ENCODE assay signal across 23 cellular contexts in the genomic region with DNA sequence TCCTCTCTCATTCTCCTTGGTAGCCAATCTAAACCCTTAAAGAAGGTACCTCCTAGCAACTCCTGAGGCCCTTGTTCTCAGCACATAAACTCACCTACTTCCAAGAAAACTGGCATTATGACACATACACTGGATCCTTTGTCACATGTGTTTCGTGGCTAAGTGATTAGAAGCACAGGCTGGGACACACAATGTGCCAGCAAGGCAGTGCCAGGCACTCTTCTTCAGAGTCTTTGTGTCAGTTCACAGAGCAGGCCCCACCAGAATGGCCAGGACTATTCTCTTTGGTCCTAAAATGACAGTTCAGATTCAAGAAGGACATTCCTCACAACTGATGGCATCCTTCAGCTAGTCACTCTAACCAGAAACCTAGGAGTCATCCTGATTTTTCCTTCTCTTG. TPM values are rescaled to one million over a fixed set of nuclear protein-coding genes. Genes with fewer than 3 reads are reported as not detected.
DNase-seq lines count a peak whose midpoint lies in the region; ATAC-seq and TF ChIP-seq lines count a peak whose summit lies in the region.
"Had no signal": no experiment of that assay in that cellular context is flagged by ENCODE, and none has a peak within 500 bp of the region (broad histone marks: within the 10 kb centered on the region; RNA-seq: fewer than 3 reads in every experiment).

No MANE protein-coding gene starts in this region.

- H3K27ac ChIP-seq in caudate nucleus (ENCODE audit: low read depth, low read length) (peak overlapping the region; percentile 38), substantia nigra (ENCODE audit: low read depth, low read length, poor library complexity, severe bottlenecking) (peak overlapping the region; percentile 54)
- H3K27ac ChIP-seq: BLaER1 treated with 17β-estradiol and CSF1 and Interleukin-3, amounts not matched to agents 10 nM and 100 nM had no signal

- H3K27ac Mint-ChIP-seq in activated naive CD8-positive, alpha-beta T cell treated with anti-CD3 and anti-CD28 coated beads, Interleukin-2, amount 50 U/mL, for 24 hours = no peak overlapping the region
- no peak overlapping the region for H3K27ac Mint-ChIP-seq in activated naive CD8-positive, alpha-beta T cell treated with anti-CD3 and anti-CD28 coated beads for 36 hours
- H3K27ac Mint-ChIP-seq: HFFc6, IgD-negative memory B cell had no signal

- H3K4me3 Mint-ChIP-seq in activated naive CD8-positive, alpha-beta T cell treated with anti-CD3 and anti-CD28 coated beads, Interleukin-2, amount 50 U/mL, for 24 hours = no peak overlapping the region
- H3K4me3 Mint-ChIP-seq in activated naive CD8-positive, alpha-beta T cell treated with anti-CD3 and anti-CD28 coated beads for 36 hours = no peak overlapping the region
- H3K4me3 Mint-ChIP-seq: CD8-positive, alpha-beta memory T cell; HFFc6; IgD-negative memory B cell had no signal

- H3K36me3 Mint-ChIP-seq in activated naive CD8-positive, alpha-beta T cell treated with anti-CD3 and anti-CD28 coated beads, Interleukin-2, amount 50 U/mL, for 24 hours (ENCODE audit: low read depth) = peaks cover 42% of the 10 kb centered on the region
- H3K36me3 Mint-ChIP-seq in activated naive CD8-positive, alpha-beta T cell treated with anti-CD3 and anti-CD28 coated beads for 36 hours = peaks cover 12% of the 10 kb centered on the region
- H3K36me3 Mint-ChIP-seq: IgD-negative memory B cell had no signal

- DNase-seq in activated naive CD8-positive, alpha-beta T cell treated with anti-CD3 and anti-CD28 coated beads, Interleukin-2, amount 50 U/mL, for 24 hours = no peak
- DNase-seq in activated naive CD8-positive, alpha-beta T cell treated with anti-CD3 and anti-CD28 coated beads for 36 hours = no peak
- DNase-seq in caudate nucleus (lab: John Stamatoyannopoulos, UW) (peak in 13 of 61 donors; percentile 4 to 22 (median 8)), medulla oblongata (ENCODE audit: extremely low spot score) (peak; percentile 68), substantia nigra (lab: John Stamatoyannopoulos, UW) (peak in 28 of 49 donors; percentile 1 to 64 (median 16))
- DNase-seq: CD8-positive, alpha-beta memory T cell; DMS53; EL; H7; HFFc6; Kasumi-1; MG63; NCI-H1048; NCI-H1436; NCI-H1930; NCI-H345; NCI-H524 treated with DMSO at 0.1 percent for 48 hours; SHP77 treated with DMSO at 0.1 percent for 48 hours had no signal

- ATAC-seq in activated naive CD8-positive, alpha-beta T cell treated with anti-CD3 and anti-CD28 coated beads, Interleukin-2, amount 50 U/mL, for 24 hours = peak; percentile 15
- ATAC-seq in HG03108 (IDR thresholded peaks at IDR 0.05; ENCODE audit: unreplicated experiment) = no peak
- no peak for ATAC-seq in HG02870 (IDR thresholded peaks at IDR 0.05; ENCODE audit: unreplicated experiment)
- ATAC-seq in SK-N-SH treated with all-trans-retinoic acid at 6 μM for 48 hours = no peak

- H3K27me3 Mint-ChIP-seq in activated naive CD8-positive, alpha-beta T cell treated with anti-CD3 and anti-CD28 coated beads, Interleukin-2, amount 50 U/mL, for 24 hours = no peaks in the 10 kb centered on the region
- no peaks in the 10 kb centered on the region for H3K27me3 Mint-ChIP-seq in activated naive CD8-positive, alpha-beta T cell treated with anti-CD3 and anti-CD28 coated beads for 36 hours
- H3K27me3 Mint-ChIP-seq: CD8-positive, alpha-beta memory T cell; IgD-negative memory B cell had no signal

- H3K9me3 Mint-ChIP-seq in activated naive CD8-positive, alpha-beta T cell treated with anti-CD3 and anti-CD28 coated beads, Interleukin-2, amount 50 U/mL, for 24 hours = no peaks in the 10 kb centered on the region
- no peaks in the 10 kb centered on the region for H3K9me3 Mint-ChIP-seq in activated naive CD8-positive, alpha-beta T cell treated with anti-CD3 and anti-CD28 coated beads for 36 hours
- H3K9me3 Mint-ChIP-seq: CD8-positive, alpha-beta memory T cell; HFFc6; IgD-negative memory B cell had no signal

- H3K4me1 Mint-ChIP-seq in activated naive CD8-positive, alpha-beta T cell treated with anti-CD3 and anti-CD28 coated beads, Interleukin-2, amount 50 U/mL, for 24 hours = no peaks in the 10 kb centered on the region
- no peaks in the 10 kb centered on the region for H3K4me1 Mint-ChIP-seq in activated naive CD8-positive, alpha-beta T cell treated with anti-CD3 and anti-CD28 coated beads for 36 hours
- H3K4me1 Mint-ChIP-seq: CD8-positive, alpha-beta memory T cell; IgD-negative memory B cell had no signal

TF ChIP-seq in SK-N-SH treated with all-trans-retinoic acid at 6 μM for 48 hours, 23 proteins besides CTCF, POLR2A, EP300 and RAD21:
- TF ChIP-seq, protein P1, sequence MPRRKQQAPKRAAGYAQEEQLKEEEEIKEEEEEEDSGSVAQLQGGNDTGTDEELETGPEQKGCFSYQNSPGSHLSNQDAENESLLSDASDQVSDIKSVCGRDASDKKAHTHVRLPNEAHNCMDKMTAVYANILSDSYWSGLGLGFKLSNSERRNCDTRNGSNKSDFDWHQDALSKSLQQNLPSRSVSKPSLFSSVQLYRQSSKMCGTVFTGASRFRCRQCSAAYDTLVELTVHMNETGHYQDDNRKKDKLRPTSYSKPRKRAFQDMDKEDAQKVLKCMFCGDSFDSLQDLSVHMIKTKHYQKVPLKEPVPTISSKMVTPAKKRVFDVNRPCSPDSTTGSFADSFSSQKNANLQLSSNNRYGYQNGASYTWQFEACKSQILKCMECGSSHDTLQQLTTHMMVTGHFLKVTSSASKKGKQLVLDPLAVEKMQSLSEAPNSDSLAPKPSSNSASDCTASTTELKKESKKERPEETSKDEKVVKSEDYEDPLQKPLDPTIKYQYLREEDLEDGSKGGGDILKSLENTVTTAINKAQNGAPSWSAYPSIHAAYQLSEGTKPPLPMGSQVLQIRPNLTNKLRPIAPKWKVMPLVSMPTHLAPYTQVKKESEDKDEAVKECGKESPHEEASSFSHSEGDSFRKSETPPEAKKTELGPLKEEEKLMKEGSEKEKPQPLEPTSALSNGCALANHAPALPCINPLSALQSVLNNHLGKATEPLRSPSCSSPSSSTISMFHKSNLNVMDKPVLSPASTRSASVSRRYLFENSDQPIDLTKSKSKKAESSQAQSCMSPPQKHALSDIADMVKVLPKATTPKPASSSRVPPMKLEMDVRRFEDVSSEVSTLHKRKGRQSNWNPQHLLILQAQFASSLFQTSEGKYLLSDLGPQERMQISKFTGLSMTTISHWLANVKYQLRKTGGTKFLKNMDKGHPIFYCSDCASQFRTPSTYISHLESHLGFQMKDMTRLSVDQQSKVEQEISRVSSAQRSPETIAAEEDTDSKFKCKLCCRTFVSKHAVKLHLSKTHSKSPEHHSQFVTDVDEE (CRISPR knock-in tag; IDR thresholded peaks at IDR 0.05) = no peak
- TF ChIP-seq, protein P2, sequence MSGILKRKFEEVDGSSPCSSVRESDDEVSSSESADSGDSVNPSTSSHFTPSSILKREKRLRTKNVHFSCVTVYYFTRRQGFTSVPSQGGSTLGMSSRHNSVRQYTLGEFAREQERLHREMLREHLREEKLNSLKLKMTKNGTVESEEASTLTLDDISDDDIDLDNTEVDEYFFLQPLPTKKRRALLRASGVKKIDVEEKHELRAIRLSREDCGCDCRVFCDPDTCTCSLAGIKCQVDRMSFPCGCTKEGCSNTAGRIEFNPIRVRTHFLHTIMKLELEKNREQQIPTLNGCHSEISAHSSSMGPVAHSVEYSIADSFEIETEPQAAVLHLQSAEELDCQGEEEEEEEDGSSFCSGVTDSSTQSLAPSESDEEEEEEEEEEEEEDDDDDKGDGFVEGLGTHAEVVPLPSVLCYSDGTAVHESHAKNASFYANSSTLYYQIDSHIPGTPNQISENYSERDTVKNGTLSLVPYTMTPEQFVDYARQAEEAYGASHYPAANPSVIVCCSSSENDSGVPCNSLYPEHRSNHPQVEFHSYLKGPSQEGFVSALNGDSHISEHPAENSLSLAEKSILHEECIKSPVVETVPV (CRISPR knock-in tag; IDR thresholded peaks at IDR 0.05) = no peak
- TF ChIP-seq ZNF70 (CRISPR knock-in tag; IDR thresholded peaks at IDR 0.05) = no peak
TF ChIP-seq in SK-N-SH treated with all-trans-retinoic acid at 6 μM for 48 hours: peak in this region for 0.

RNA-seq across cellular contexts. Expression of gene SMC6, which starts 40.3 kb away (rescaled TPM):
- 10 to 100 TPM; 22.5 TPM for total RNA-seq in activated naive CD8-positive, alpha-beta T cell treated with anti-CD3 and anti-CD28 coated beads for 36 hours

RNA-seq across cellular contexts. Expression of gene GEN1, which starts 40.6 kb away (rescaled TPM):
- 10 to 100 TPM; 24.1 to 26.7 TPM for total RNA-seq in activated naive CD8-positive, alpha-beta T cell treated with anti-CD3 and anti-CD28 coated beads for 36 hours

Comparison
In these comparisons a context has a peak if more than half of its experiments do, and no peak if none do; other contexts are left out.
1. DNase-seq: peak in medulla oblongata (single experiment) and substantia nigra (28 of 49); none in activated naive CD8-positive, alpha-beta T cell treated with anti-CD3 and anti-CD28 coated beads, Interleukin-2, amount 50 U/mL, for 24 hours (single experiment) and activated naive CD8-positive, alpha-beta T cell treated with anti-CD3 and anti-CD28 coated beads for 36 hours (single experiment).